Comparison of ENCODE assay signal across 2 cellular contexts in the genomic region with DNA sequence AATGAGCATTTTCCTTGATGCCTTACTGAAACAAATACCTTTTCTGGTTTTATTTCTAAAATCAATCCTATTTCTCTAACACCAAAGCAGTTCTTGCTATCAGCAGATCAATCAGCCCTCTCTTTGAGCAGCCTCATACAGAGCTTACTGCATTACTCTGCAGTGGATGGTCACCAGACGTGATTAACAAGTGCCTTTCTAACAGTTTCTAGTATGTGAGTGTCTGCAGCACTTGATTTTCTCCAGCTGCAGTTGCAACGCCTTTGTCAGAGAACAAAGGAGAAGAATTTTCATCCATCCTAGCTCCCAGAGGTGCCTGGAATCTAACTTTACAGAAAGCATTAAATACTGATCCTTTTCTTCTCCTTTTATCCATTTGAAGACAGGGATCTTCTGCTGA.
TF ChIP-seq lines count a peak whose summit lies in the region.

No MANE protein-coding gene starts in this region.

TF ChIP-seq in HCT116, 20 proteins besides CTCF, POLR2A, EP300 and RAD21 (continued from another document):
- TF ChIP-seq TCF7L2 (IDR thresholded peaks at IDR 0.05; ENCODE audit: borderline replicate concordance, extremely low read depth, insufficient read depth, insufficient read length) = no peak
- no peak for TF ChIP-seq EZH2phosphoT487 (IDR thresholded peaks at IDR 0.05; ENCODE audit: borderline replicate concordance)
- no peak for TF ChIP-seq EZH2 (IDR thresholded peaks at IDR 0.05)
- no peak for TF ChIP-seq YY1 (IDR thresholded peaks at IDR 0.05; ENCODE audit: extremely low read depth, insufficient replicate concordance, low read depth, low read length)
- no peak for TF ChIP-seq SP1 (IDR thresholded peaks at IDR 0.05; ENCODE audit: low read depth)
- TF ChIP-seq POLR2AphosphoS5 (IDR thresholded peaks at IDR 0.05; ENCODE audit: low read depth, low read length) = no peak
- TF ChIP-seq ELF1 (IDR thresholded peaks at IDR 0.05; ENCODE audit: borderline replicate concordance, low read depth) = no peak
- TF ChIP-seq CBX3 (IDR thresholded peaks at IDR 0.05; ENCODE audit: low read depth) = no peak
- no peak for TF ChIP-seq SIN3A (IDR thresholded peaks at IDR 0.05; ENCODE audit: low read depth)
- TF ChIP-seq FOSL1 (IDR thresholded peaks at IDR 0.05; ENCODE audit: low read depth) = no peak
- no peak for TF ChIP-seq EGR1 (IDR thresholded peaks at IDR 0.05; ENCODE audit: low read depth)
- no peak for TF ChIP-seq REST (IDR thresholded peaks at IDR 0.05; ENCODE audit: low read depth)
- TF ChIP-seq ATF3 (IDR thresholded peaks at IDR 0.05) = no peak

TF ChIP-seq in WTC11, 78 proteins besides CTCF, POLR2A, EP300 and RAD21 (continued from another document):
- TF ChIP-seq, protein P1, sequence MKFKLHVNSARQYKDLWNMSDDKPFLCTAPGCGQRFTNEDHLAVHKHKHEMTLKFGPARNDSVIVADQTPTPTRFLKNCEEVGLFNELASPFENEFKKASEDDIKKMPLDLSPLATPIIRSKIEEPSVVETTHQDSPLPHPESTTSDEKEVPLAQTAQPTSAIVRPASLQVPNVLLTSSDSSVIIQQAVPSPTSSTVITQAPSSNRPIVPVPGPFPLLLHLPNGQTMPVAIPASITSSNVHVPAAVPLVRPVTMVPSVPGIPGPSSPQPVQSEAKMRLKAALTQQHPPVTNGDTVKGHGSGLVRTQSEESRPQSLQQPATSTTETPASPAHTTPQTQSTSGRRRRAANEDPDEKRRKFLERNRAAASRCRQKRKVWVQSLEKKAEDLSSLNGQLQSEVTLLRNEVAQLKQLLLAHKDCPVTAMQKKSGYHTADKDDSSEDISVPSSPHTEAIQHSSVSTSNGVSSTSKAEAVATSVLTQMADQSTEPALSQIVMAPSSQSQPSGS (CRISPR knock-in tag; IDR thresholded peaks at IDR 0.05; ENCODE audit: borderline replicate concordance, low read depth) = no peak
- TF ChIP-seq ZBTB21 (CRISPR knock-in tag; IDR thresholded peaks at IDR 0.05; ENCODE audit: borderline replicate concordance) = no peak
- no peak for TF ChIP-seq CBFB (CRISPR knock-in tag; IDR thresholded peaks at IDR 0.05; ENCODE audit: low read depth)
- no peak for TF ChIP-seq NR3C1 (CRISPR knock-in tag; conservative IDR thresholded peaks at IDR 0.05; ENCODE audit: low read depth)
- TF ChIP-seq, protein P2, sequence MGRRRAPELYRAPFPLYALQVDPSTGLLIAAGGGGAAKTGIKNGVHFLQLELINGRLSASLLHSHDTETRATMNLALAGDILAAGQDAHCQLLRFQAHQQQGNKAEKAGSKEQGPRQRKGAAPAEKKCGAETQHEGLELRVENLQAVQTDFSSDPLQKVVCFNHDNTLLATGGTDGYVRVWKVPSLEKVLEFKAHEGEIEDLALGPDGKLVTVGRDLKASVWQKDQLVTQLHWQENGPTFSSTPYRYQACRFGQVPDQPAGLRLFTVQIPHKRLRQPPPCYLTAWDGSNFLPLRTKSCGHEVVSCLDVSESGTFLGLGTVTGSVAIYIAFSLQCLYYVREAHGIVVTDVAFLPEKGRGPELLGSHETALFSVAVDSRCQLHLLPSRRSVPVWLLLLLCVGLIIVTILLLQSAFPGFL (CRISPR knock-in tag; IDR thresholded peaks at IDR 0.05; ENCODE audit: borderline replicate concordance) = no peak
- TF ChIP-seq STAT6 (CRISPR knock-in tag; conservative IDR thresholded peaks at IDR 0.05; ENCODE audit: low read depth) = no peak
- TF ChIP-seq NR2C2 (CRISPR knock-in tag; IDR thresholded peaks at IDR 0.05) = no peak
- TF ChIP-seq ZNF671 (CRISPR knock-in tag; IDR thresholded peaks at IDR 0.05) = no peak
- TF ChIP-seq E2F5 (CRISPR knock-in tag; IDR thresholded peaks at IDR 0.05) = no peak
- TF ChIP-seq GRHL2 (CRISPR knock-in tag; IDR thresholded peaks at IDR 0.05; ENCODE audit: insufficient replicate concordance, severe bottlenecking) = no peak
- no peak for TF ChIP-seq ZNF423 (CRISPR knock-in tag; IDR thresholded peaks at IDR 0.05)
